Comparison of ENCODE assay signal across 8 cellular contexts in genomic region chr16:87324411-87325275, GRCh38. TPM values are rescaled to one million over a fixed set of nuclear protein-coding genes. Genes with fewer than 3 reads are reported as not detected.
DNase-seq lines count a peak whose midpoint lies in the region; ATAC-seq and TF ChIP-seq lines count a peak whose summit lies in the region.

No MANE protein-coding gene starts in this region.

- no peaks in the 10 kb centered on the region for H3K4me1 ChIP-seq in A673 (ENCODE audit: insufficient read depth, low read length, poor library complexity, severe bottlenecking)

- POLR2A ChIA-PET in A673 (lab: Charles Lee; ENCODE audit: low non-redundant PET) (no interaction called here), RWPE1 (lab: Yijun Ruan, JAX; ENCODE audit: low non-redundant PET) (no interaction called here)

- DNase-seq in A673 (ENCODE audit: low spot score) (peak; percentile 57), RWPE1 (ENCODE audit: low spot score) (peak; percentile 54), astrocyte of the cerebellum (ENCODE audit: low read depth) (no peak), iPS-NIHi7 (ENCODE audit: extremely low spot score) (peak; percentile 92), NCI-H774 (lab: John Stamatoyannopoulos, UW) (no peak)
- peak; percentile 39 for DNase-seq in stimulated activated CD4-positive, alpha-beta T cell treated with anti-CD3 and anti-CD28 coated beads, Interleukin-4, amount 100 ng/mL, for 1 hour

- H3K9me3 ChIP-seq in A673 (ENCODE audit: low read depth, low read length, poor library complexity, severe bottlenecking) = no peaks in the 10 kb centered on the region

- TF ChIP-seq CTCF in A673 (conservative IDR thresholded peaks at IDR 0.05; ENCODE audit: low read depth, low read length) = peak; percentile 74
- peak; percentile 84 for TF ChIP-seq CTCF in GM12874 (IDR thresholded peaks at IDR 0.05; ENCODE audit: insufficient read depth, low read depth, low read length)
- peak; percentile 87 for TF ChIP-seq CTCF in RWPE1 (conservative IDR thresholded peaks at IDR 0.05; ENCODE audit: low read depth)
- peak; percentile 87 for TF ChIP-seq CTCF in astrocyte of the cerebellum (IDR thresholded peaks at IDR 0.05; ENCODE audit: low read depth, low read length, missing control alignments)

- no TSS peak for BruUV-seq in A673 (replicated peaks; lab: Mats Ljungman, UMichigan)

- H3K27me3 ChIP-seq in A673 (replicated peaks; ENCODE audit: insufficient read depth, low read depth, low read length, poor library complexity) = no peaks in the 10 kb centered on the region

- intact Hi-C loops in A673 (cut with micrococcal nuclease; ENCODE audit: unreplicated experiment) = no loop called here

- in situ Hi-C loops in astrocyte of the cerebellum (cut with HindIII; ENCODE audit: low sequenced_read_pairs) = no loop called here

- ATAC-seq in GM18867 (IDR thresholded peaks at IDR 0.05; ENCODE audit: unreplicated experiment) = no peak

- H3K4me3 ChIP-seq in A673 (ENCODE audit: low read depth, low read length, poor library complexity, severe bottlenecking) = no peak overlapping the region
- H3K4me3 ChIP-seq in astrocyte of the cerebellum (ENCODE audit: low read depth, low read length) = no peak overlapping the region

- CTCF ChIA-PET in A673 (lab: Charles Lee) = no interaction called here
- CTCF ChIA-PET in RWPE1 (lab: Yijun Ruan, JAX) = interaction anchor here (0.6 to 1.7 kb wide), 9 partner anchors 9 to 248 kb away, joined by 3 to 6 read pairs (median 3); no protein-coding TSS in a partner anchor

- peaks cover 3% of the 10 kb centered on the region for H3K36me3 ChIP-seq in A673 (ENCODE audit: insufficient read depth, low read length, poor library complexity, severe bottlenecking)

- H3K27ac ChIP-seq in A673 (ENCODE audit: low read depth, low read length, poor library complexity, severe bottlenecking) = no peak overlapping the region
- peak overlapping the region; percentile 46 for H3K27ac ChIP-seq in RWPE1

RNA-seq across cellular contexts. Expression of gene C16orf95, which starts 7.5 kb away (rescaled TPM):
- total RNA-seq in A673 (2021) = 5.1 and 8.9 TPM in 2 replicates

RNA-seq across cellular contexts. Expression of gene FBXO31, which starts 58.9 kb away (rescaled TPM):
- 32.2 and 34.3 TPM in 2 replicates for total RNA-seq in A673 (2021)

Comparison
In these comparisons a context has a peak if more than half of its experiments do, and no peak if none do; other contexts are left out.
1. DNase-seq: peak in A673 (single experiment), RWPE1 (single experiment), iPS-NIHi7 (single experiment) and stimulated activated CD4-positive, alpha-beta T cell treated with anti-CD3 and anti-CD28 coated beads, Interleukin-4, amount 100 ng/mL, for 1 hour (single experiment); none in astrocyte of the cerebellum (single experiment) and NCI-H774 (single experiment).
2. Peak in every context shown above with its lines, with median percentiles within 50 percentile points of each other: CTCF ChIP-seq.